ENCODE assay signal across 13 cellular contexts in the genomic region with DNA sequence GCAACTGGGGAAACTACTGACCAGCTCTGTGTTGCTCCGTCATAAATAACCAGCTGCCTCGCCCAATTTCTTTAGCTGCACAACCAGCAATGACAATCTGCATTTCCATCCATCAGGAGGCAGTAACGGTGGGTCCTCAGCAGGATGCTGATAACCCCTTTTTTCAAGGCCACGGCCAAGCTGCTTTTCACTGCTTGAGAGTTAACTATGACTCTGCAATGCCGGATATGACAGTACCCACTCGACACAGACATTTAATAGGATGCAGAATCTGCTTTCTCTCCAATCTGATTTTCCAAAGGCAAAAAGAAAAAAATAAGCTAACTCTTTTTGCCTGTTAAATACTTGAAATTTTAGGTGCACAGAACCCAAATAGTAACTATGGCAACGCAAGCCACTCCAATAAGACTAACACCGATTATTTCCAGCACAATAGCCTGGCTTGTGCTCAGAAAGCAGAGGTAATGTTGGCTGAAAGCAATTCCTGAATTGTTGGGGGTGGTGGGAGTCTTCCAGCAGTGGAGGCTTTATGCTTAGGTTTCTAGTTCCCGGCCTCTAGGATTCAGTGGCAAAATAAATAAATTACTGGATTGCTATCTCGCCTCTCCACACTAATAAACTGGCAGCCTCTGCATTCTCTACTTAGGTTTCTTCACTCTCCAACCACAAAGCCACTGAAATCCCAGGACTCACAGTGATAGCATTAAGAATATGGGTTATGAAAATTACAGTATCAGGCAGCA. TPM values are rescaled to one million over a fixed set of nuclear protein-coding genes. Genes with fewer than 3 reads are reported as not detected.
A peak's percentile ranks its signal among the peaks of the same experiment; 100 is the strongest.
DNase-seq lines count a peak whose midpoint lies in the region; ATAC-seq and TF ChIP-seq lines count a peak whose summit lies in the region.
"Had no signal": no experiment of that assay in that cellular context is flagged by ENCODE, and none has a peak within 500 bp of the region (broad histone marks: within the 10 kb centered on the region; RNA-seq: fewer than 3 reads in every experiment).

No MANE protein-coding gene starts in this region.

- no peaks in the 10 kb centered on the region for H3K9me2 ChIP-seq in GM23338 (ENCODE audit: insufficient read depth)

- H3K4me1 ChIP-seq in GM23338 (ENCODE audit: insufficient read depth) (peaks cover 9% of the 10 kb centered on the region; the same call in 1 of the 2 replicates), endodermal cell (ENCODE audit: control insufficient read depth, insufficient read depth, low read length) (no peaks in the 10 kb centered on the region)

- no peaks in the 10 kb centered on the region for H3K9me3 ChIP-seq in endodermal cell (ENCODE audit: control insufficient read depth, low read length)

- H3K27me3 Mint-ChIP-seq in GM23338 (ENCODE audit: insufficient read depth, low read depth, poor library complexity) (peaks cover 4% of the 10 kb centered on the region), endodermal cell (ENCODE audit: insufficient read depth) (no peaks in the 10 kb centered on the region), neural crest cell (ENCODE audit: low read depth) (no peaks in the 10 kb centered on the region), chondrocyte (ENCODE audit: low read depth) (no peaks in the 10 kb centered on the region)
- H3K27me3 Mint-ChIP-seq in activated naive CD8-positive, alpha-beta T cell treated with anti-CD3 and anti-CD28 coated beads for 36 hours: no peaks in the 10 kb centered on the region
- H3K27me3 Mint-ChIP-seq: CD4-positive, alpha-beta T cell had no signal

- H3K36me3 Mint-ChIP-seq in GM23338 (ENCODE audit: low read depth) (no peaks in the 10 kb centered on the region), endodermal cell (ENCODE audit: low read depth) (no peaks in the 10 kb centered on the region), neural crest cell (ENCODE audit: low read depth) (no peaks in the 10 kb centered on the region), chondrocyte (ENCODE audit: low read depth) (no peaks in the 10 kb centered on the region)
- H3K36me3 Mint-ChIP-seq in activated naive CD8-positive, alpha-beta T cell treated with anti-CD3 and anti-CD28 coated beads for 36 hours: no peaks in the 10 kb centered on the region
- H3K36me3 Mint-ChIP-seq: activated naive CD8-positive, alpha-beta T cell treated with anti-CD3 and anti-CD28 coated beads, Interleukin-2, amount 10 ng/mL, durations not matched to agents 7 days and 5 days; natural killer cell had no signal

- H4K20me1 ChIP-seq in GM23338 (replicated peaks; ENCODE audit: insufficient read depth): no peaks in the 10 kb centered on the region

- H3K4me3 ChIP-seq in GM23338 (no peak overlapping the region), endodermal cell (ENCODE audit: low read length) (no peak overlapping the region)

- H3K36me3 ChIP-seq in GM23338 (ENCODE audit: insufficient read depth) (no peaks in the 10 kb centered on the region), endodermal cell (ENCODE audit: control insufficient read depth, insufficient read depth, low read length) (no peaks in the 10 kb centered on the region)

- TF ChIP-seq CTCF in GM23338 (conservative IDR thresholded peaks at IDR 0.05; ENCODE audit: low read depth in 2 of 2) (peak; percentile 21 to 36; a peak in 2 of 4 replicates), endodermal cell (conservative IDR thresholded peaks at IDR 0.05) (no peak), neural crest cell (conservative IDR thresholded peaks at IDR 0.05) (no peak), chondrocyte (IDR thresholded peaks at IDR 0.05) (no peak)

- ATAC-seq in GM23338: peak; percentile 61
- ATAC-seq: natural killer cell had no signal

- WGBS in endodermal cell (ENCODE audit: insufficient coverage in 1 of 2, insufficient read length in 1 of 2), 2 experiments: 72 to 80% methylated on average over 7 to 10 of the region's 10 CpGs

- H2AFZ ChIP-seq in GM23338: peak overlapping the region; percentile 45; the same call in 1 of the 2 replicates

- no peaks in the 10 kb centered on the region for H3K27me3 ChIP-seq in GM23338 (ENCODE audit: insufficient read depth)
- no peaks in the 10 kb centered on the region for H3K27me3 ChIP-seq in endodermal cell (ENCODE audit: control insufficient read depth, insufficient read depth, low read length, poor library complexity, severe bottlenecking)

- H3K27ac ChIP-seq in GM23338 (ENCODE audit: low read depth): no peak overlapping the region
- peak overlapping the region; percentile 98 for H3K27ac ChIP-seq in endodermal cell (ENCODE audit: low read depth, low read length)
- H3K27ac ChIP-seq: epithelial cell of prostate had no signal

- DNase-seq in GM23338 (ENCODE audit: low spot score) (peak; percentile 54), NCI-H69 (lab: John Stamatoyannopoulos, UW) (peak; percentile 72), endodermal cell (peak; percentile 60), neural crest cell (ENCODE audit: low read depth, low spot score) (peak; percentile 18), SIG-M5 treated with dmso at 0.1 percent for 504 hours (lab: John Stamatoyannopoulos, UW; ENCODE audit: unreplicated experiment) (no peak), chondrocyte (ENCODE audit: low spot score) (no peak)
- DNase-seq in activated CD4-positive, CD25-positive, alpha-beta regulatory T cell treated with anti-CD3 and anti-CD28 coated beads, Interleukin-2, amount 50 U/mL, for 72 hours: no peak
- DNase-seq in activated naive CD8-positive, alpha-beta T cell treated with anti-CD3 and anti-CD28 coated beads for 36 hours: no peak
- DNase-seq: activated naive CD8-positive, alpha-beta T cell treated with anti-CD3 and anti-CD28 coated beads, Interleukin-2, amount 10 ng/mL, durations not matched to agents 7 days and 5 days; CD4-positive, alpha-beta T cell; natural killer cell; T-helper 1 cell had no signal

- H3K4me3 Mint-ChIP-seq in GM23338 (no peak overlapping the region), endodermal cell (no peak overlapping the region), neural crest cell (peak overlapping the region; percentile 86), chondrocyte (ENCODE audit: unreplicated experiment) (no peak overlapping the region)
- H3K4me3 Mint-ChIP-seq in activated naive CD8-positive, alpha-beta T cell treated with anti-CD3 and anti-CD28 coated beads for 36 hours: no peak overlapping the region
- H3K4me3 Mint-ChIP-seq: activated naive CD8-positive, alpha-beta T cell treated with anti-CD3 and anti-CD28 coated beads, Interleukin-2, amount 10 ng/mL, durations not matched to agents 7 days and 5 days; CD4-positive, alpha-beta T cell; natural killer cell had no signal

- no peak overlapping the region for H3K4me2 ChIP-seq in GM23338

- H3K9ac ChIP-seq in endodermal cell (ENCODE audit: extremely low read depth, low read length, poor library complexity, severe bottlenecking): no peak overlapping the region

- no peaks in the 10 kb centered on the region for H3K79me2 ChIP-seq in GM23338 (replicated peaks; ENCODE audit: insufficient read depth)

- no peaks in the 10 kb centered on the region for H3F3A ChIP-seq in GM23338 (replicated peaks; ENCODE audit: low read depth)

- peaks cover 16% of the 10 kb centered on the region; the same call in 2 of the 3 replicates for H3K4me1 Mint-ChIP-seq in GM23338
- H3K4me1 Mint-ChIP-seq in endodermal cell: peaks cover 7% of the 10 kb centered on the region
- peaks cover 50% of the 10 kb centered on the region for H3K4me1 Mint-ChIP-seq in neural crest cell
- peaks cover 14% of the 10 kb centered on the region for H3K4me1 Mint-ChIP-seq in chondrocyte (ENCODE audit: low read depth)
- H3K4me1 Mint-ChIP-seq in activated naive CD8-positive, alpha-beta T cell treated with anti-CD3 and anti-CD28 coated beads for 36 hours: no peaks in the 10 kb centered on the region
- H3K4me1 Mint-ChIP-seq: activated naive CD8-positive, alpha-beta T cell treated with anti-CD3 and anti-CD28 coated beads, Interleukin-2, amount 10 ng/mL, durations not matched to agents 7 days and 5 days; natural killer cell had no signal

- peaks cover 6% of the 10 kb centered on the region; the same call in 1 of the 3 replicates for H3K9me3 Mint-ChIP-seq in GM23338
- no peaks in the 10 kb centered on the region for H3K9me3 Mint-ChIP-seq in endodermal cell
- no peaks in the 10 kb centered on the region for H3K9me3 Mint-ChIP-seq in neural crest cell
- no peaks in the 10 kb centered on the region for H3K9me3 Mint-ChIP-seq in chondrocyte (ENCODE audit: low read depth)
- H3K9me3 Mint-ChIP-seq in activated naive CD8-positive, alpha-beta T cell treated with anti-CD3 and anti-CD28 coated beads for 36 hours: no peaks in the 10 kb centered on the region
- H3K9me3 Mint-ChIP-seq: CD4-positive, alpha-beta T cell; natural killer cell had no signal

- H3K27ac Mint-ChIP-seq in GM23338 (peak overlapping the region; percentile 74), endodermal cell (no peak overlapping the region), neural crest cell (ENCODE audit: unreplicated experiment) (peak overlapping the region; percentile 89), chondrocyte (ENCODE audit: unreplicated experiment) (no peak overlapping the region)
- H3K27ac Mint-ChIP-seq in activated naive CD8-positive, alpha-beta T cell treated with anti-CD3 and anti-CD28 coated beads for 36 hours: no peak overlapping the region
- H3K27ac Mint-ChIP-seq: activated naive CD8-positive, alpha-beta T cell treated with anti-CD3 and anti-CD28 coated beads, Interleukin-2, amount 10 ng/mL, durations not matched to agents 7 days and 5 days; CD4-positive, alpha-beta T cell; natural killer cell had no signal

TF ChIP-seq in GM23338, 12 proteins besides CTCF, POLR2A, EP300 and RAD21 (continues in another document):
- TF ChIP-seq EZH2 (IDR thresholded peaks at IDR 0.05; ENCODE audit: low read depth, unreplicated experiment) (no peak), JUNB (IDR thresholded peaks at IDR 0.05; ENCODE audit: unreplicated experiment) (no peak), CREB1 (CRISPR knock-in tag; IDR thresholded peaks at IDR 0.05; ENCODE audit: low read depth) (no peak)
- TF ChIP-seq, protein P1, sequence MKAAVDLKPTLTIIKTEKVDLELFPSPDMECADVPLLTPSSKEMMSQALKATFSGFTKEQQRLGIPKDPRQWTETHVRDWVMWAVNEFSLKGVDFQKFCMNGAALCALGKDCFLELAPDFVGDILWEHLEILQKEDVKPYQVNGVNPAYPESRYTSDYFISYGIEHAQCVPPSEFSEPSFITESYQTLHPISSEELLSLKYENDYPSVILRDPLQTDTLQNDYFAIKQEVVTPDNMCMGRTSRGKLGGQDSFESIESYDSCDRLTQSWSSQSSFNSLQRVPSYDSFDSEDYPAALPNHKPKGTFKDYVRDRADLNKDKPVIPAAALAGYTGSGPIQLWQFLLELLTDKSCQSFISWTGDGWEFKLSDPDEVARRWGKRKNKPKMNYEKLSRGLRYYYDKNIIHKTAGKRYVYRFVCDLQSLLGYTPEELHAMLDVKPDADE (IDR thresholded peaks at IDR 0.05): no peak

RNA-seq across cellular contexts. Expression of a gene that starts 31.2 kb away (rescaled TPM):
- 8.6 and 9.4 TPM in 2 replicates for total RNA-seq in GM23338 (2014; rRNA removed; shearing (Covaris generic))
- polyA plus RNA-seq in GM23338 (2016; fragmentation: Nextera tagmentation; extraction: Ambion mirVana): 6.4 and 7.5 TPM in 2 replicates
- total RNA-seq in endodermal cell (1 to 10 TPM; 5.0 to 8.1 TPM), neural crest cell (58.4 and 60.5 TPM in 2 replicates), chondrocyte (0.99 to 3.0 TPM (median 2.5 TPM) in 3 replicates)
- 81.2 TPM for polyA plus RNA-seq in endodermal cell (2013, experiment 1 of 2)
- 69.8 TPM for polyA plus RNA-seq in endodermal cell (2013, experiment 2 of 2)
- 1 to 10 TPM; 1.2 to 1.3 TPM for total RNA-seq in activated naive CD8-positive, alpha-beta T cell treated with anti-CD3 and anti-CD28 coated beads for 36 hours

Comparison
In these comparisons a context has a peak if more than half of its experiments do, and no peak if none do; other contexts are left out.
1. DNase-seq: peak in GM23338 (single experiment), NCI-H69 (single experiment), endodermal cell (single experiment) and neural crest cell (single experiment); none in SIG-M5 treated with dmso at 0.1 percent for 504 hours (single experiment), chondrocyte (single experiment), activated CD4-positive, CD25-positive, alpha-beta regulatory T cell treated with anti-CD3 and anti-CD28 coated beads, Interleukin-2, amount 50 U/mL, for 72 hours (single experiment) and activated naive CD8-positive, alpha-beta T cell treated with anti-CD3 and anti-CD28 coated beads for 36 hours (single experiment).
2. H3K27ac Mint-ChIP-seq: peak in GM23338 (single experiment) and neural crest cell (single experiment); none in endodermal cell (single experiment), chondrocyte (single experiment) and activated naive CD8-positive, alpha-beta T cell treated with anti-CD3 and anti-CD28 coated beads for 36 hours (single experiment).
3. CTCF ChIP-seq: peak in GM23338 (2 of 2); none in endodermal cell (single experiment), neural crest cell (single experiment) and chondrocyte (single experiment).